1 cellular context compared by ENCODE assay signal in the genomic region with DNA sequence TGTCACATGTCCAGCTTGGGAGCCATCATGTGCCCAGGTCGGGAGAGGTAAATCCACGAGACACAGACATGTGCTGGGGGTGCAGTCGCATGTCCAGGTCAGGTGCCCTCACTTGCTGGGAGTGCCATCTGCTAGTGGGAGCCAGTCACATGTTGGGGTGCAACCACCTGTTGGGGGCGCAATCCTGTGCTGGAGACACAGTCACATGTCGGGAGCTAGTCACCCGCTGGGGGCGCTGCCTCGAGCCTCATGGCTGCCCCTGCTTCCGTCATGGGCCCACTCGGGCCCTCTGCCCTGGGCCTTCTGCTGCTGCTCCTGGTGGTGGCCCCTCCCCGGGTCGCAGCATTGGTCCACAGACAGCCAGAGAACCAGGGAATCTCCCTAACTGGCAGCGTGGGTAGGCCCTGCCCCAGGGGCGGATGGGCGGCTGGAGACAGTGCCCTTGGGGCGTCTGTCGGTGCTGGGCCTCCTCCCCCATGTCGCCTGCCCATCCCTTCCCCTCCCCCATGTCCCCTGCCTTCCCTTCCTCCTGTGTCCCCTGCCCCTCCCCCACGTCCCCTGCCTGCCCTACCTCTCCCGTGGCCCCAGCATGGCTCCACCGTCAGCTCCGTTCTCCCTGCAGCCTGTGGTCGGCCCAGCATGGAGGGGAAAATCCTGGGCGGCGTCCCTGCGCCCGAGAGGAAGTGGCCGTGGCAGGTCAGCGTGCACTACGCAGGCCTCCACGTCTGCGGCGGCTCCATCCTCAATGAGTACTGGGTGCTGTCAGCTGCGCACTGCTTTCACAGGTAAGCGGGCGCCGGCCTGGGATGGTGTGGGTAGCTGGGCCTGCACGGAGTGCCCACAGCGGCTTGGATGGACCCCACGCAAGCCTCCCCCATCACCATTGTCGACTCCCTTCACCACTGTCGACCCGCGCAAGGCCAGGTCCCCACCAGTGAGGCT.
TF ChIP-seq lines count a peak whose summit lies in the region.

A gene (plus strand): TSS at position 208 of the 942 bp plus-strand sequence. CDS start 42 bp downstream, at position 250.

TF ChIP-seq in GM23338, 12 proteins besides CTCF, POLR2A, EP300 and RAD21:
- TF ChIP-seq, protein P1, sequence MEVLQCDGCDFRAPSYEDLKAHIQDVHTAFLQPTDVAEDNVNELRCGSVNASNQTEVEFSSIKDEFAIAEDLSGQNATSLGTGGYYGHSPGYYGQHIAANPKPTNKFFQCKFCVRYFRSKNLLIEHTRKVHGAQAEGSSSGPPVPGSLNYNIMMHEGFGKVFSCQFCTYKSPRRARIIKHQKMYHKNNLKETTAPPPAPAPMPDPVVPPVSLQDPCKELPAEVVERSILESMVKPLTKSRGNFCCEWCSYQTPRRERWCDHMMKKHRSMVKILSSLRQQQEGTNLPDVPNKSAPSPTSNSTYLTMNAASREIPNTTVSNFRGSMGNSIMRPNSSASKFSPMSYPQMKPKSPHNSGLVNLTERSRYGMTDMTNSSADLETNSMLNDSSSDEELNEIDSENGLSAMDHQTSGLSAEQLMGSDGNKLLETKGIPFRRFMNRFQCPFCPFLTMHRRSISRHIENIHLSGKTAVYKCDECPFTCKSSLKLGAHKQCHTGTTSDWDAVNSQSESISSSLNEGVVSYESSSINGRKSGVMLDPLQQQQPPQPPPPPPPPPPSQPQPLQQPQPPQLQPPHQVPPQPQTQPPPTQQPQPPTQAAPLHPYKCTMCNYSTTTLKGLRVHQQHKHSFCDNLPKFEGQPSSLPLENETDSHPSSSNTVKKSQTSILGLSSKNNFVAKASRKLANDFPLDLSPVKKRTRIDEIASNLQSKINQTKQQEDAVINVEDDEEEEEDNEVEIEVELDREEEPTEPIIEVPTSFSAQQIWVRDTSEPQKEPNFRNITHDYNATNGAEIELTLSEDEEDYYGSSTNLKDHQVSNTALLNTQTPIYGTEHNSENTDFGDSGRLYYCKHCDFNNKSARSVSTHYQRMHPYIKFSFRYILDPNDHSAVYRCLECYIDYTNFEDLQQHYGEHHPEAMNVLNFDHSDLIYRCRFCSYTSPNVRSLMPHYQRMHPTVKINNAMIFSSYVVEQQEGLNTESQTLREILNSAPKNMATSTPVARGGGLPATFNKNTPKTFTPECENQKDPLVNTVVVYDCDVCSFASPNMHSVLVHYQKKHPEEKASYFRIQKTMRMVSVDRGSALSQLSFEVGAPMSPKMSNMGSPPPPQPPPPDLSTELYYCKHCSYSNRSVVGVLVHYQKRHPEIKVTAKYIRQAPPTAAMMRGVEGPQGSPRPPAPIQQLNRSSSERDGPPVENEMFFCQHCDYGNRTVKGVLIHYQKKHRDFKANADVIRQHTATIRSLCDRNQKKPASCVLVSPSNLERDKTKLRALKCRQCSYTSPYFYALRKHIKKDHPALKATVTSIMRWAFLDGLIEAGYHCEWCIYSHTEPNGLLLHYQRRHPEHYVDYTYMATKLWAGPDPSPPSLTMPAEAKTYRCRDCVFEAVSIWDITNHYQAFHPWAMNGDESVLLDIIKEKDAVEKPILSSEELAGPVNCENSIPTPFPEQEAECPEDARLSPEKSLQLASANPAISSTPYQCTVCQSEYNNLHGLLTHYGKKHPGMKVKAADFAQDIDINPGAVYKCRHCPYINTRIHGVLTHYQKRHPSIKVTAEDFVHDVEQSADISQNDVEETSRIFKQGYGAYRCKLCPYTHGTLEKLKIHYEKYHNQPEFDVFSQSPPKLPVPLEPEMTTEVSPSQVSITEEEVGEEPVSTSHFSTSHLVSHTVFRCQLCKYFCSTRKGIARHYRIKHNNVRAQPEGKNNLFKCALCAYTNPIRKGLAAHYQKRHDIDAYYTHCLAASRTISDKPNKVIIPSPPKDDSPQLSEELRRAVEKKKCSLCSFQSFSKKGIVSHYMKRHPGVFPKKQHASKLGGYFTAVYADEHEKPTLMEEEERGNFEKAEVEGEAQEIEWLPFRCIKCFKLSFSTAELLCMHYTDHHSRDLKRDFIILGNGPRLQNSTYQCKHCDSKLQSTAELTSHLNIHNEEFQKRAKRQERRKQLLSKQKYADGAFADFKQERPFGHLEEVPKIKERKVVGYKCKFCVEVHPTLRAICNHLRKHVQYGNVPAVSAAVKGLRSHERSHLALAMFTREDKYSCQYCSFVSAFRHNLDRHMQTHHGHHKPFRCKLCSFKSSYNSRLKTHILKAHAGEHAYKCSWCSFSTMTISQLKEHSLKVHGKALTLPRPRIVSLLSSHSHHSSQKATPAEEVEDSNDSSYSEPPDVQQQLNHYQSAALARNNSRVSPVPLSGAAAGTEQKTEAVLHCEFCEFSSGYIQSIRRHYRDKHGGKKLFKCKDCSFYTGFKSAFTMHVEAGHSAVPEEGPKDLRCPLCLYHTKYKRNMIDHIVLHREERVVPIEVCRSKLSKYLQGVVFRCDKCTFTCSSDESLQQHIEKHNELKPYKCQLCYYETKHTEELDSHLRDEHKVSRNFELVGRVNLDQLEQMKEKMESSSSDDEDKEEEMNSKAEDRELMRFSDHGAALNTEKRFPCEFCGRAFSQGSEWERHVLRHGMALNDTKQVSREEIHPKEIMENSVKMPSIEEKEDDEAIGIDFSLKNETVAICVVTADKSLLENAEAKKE (CRISPR knock-in tag; IDR thresholded peaks at IDR 0.05) = no peak
- TF ChIP-seq STAT1 (IDR thresholded peaks at IDR 0.05; ENCODE audit: unreplicated experiment) (no peak), NANOG (IDR thresholded peaks at IDR 0.05; ENCODE audit: borderline replicate concordance) (no peak), POLR2AphosphoS5 (IDR thresholded peaks at IDR 0.05; ENCODE audit: low read depth) (no peak), CREB1 (CRISPR knock-in tag; IDR thresholded peaks at IDR 0.05; ENCODE audit: low read depth) (no peak), ZNF114 (CRISPR knock-in tag; IDR thresholded peaks at IDR 0.05) (no peak), ZNF331 (CRISPR knock-in tag; IDR thresholded peaks at IDR 0.05; ENCODE audit: low read depth) (no peak), EZH2 (IDR thresholded peaks at IDR 0.05; ENCODE audit: low read depth, unreplicated experiment) (no peak), EZH2phosphoT487 (IDR thresholded peaks at IDR 0.05; ENCODE audit: unreplicated experiment) (no peak)
- TF ChIP-seq, protein P2, sequence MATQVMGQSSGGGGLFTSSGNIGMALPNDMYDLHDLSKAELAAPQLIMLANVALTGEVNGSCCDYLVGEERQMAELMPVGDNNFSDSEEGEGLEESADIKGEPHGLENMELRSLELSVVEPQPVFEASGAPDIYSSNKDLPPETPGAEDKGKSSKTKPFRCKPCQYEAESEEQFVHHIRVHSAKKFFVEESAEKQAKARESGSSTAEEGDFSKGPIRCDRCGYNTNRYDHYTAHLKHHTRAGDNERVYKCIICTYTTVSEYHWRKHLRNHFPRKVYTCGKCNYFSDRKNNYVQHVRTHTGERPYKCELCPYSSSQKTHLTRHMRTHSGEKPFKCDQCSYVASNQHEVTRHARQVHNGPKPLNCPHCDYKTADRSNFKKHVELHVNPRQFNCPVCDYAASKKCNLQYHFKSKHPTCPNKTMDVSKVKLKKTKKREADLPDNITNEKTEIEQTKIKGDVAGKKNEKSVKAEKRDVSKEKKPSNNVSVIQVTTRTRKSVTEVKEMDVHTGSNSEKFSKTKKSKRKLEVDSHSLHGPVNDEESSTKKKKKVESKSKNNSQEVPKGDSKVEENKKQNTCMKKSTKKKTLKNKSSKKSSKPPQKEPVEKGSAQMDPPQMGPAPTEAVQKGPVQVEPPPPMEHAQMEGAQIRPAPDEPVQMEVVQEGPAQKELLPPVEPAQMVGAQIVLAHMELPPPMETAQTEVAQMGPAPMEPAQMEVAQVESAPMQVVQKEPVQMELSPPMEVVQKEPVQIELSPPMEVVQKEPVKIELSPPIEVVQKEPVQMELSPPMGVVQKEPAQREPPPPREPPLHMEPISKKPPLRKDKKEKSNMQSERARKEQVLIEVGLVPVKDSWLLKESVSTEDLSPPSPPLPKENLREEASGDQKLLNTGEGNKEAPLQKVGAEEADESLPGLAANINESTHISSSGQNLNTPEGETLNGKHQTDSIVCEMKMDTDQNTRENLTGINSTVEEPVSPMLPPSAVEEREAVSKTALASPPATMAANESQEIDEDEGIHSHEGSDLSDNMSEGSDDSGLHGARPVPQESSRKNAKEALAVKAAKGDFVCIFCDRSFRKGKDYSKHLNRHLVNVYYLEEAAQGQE (IDR thresholded peaks at IDR 0.05; ENCODE audit: unreplicated experiment) = no peak
